In the genomic region with DNA sequence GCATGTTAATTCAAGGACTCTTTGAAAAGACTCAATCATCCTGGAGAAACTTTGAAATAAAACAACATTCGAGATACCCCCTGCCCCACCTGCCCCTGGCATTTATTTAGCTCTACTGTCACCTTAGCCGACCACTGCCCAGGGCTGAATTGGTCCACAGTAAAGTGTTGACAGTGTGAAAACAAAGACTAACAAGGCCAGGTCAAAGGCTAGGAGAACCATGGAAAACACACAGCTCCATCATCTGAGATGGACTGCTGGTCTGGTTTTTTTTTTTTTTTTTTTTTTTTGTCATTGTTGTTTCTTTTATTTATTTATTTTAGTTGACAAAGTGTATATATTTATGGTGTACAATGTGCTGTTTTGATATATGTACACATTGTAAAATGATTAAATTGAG, we compare ENCODE assay signal across 1 cellular context.
TF ChIP-seq lines count a peak whose summit lies in the region.

No MANE protein-coding gene starts in this region.

TF ChIP-seq in HepG2, 621 proteins besides CTCF, POLR2A, EP300 and RAD21 (continues in another document):
- TF ChIP-seq HNF4A (CRISPR knock-in tag; IDR thresholded peaks at IDR 0.05) = peak; percentile 28
- TF ChIP-seq, protein P1, sequence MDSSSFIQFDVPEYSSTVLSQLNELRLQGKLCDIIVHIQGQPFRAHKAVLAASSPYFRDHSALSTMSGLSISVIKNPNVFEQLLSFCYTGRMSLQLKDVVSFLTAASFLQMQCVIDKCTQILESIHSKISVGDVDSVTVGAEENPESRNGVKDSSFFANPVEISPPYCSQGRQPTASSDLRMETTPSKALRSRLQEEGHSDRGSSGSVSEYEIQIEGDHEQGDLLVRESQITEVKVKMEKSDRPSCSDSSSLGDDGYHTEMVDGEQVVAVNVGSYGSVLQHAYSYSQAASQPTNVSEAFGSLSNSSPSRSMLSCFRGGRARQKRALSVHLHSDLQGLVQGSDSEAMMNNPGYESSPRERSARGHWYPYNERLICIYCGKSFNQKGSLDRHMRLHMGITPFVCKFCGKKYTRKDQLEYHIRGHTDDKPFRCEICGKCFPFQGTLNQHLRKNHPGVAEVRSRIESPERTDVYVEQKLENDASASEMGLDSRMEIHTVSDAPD (CRISPR knock-in tag; IDR thresholded peaks at IDR 0.05) = no peak
- TF ChIP-seq GATAD2A (CRISPR knock-in tag; IDR thresholded peaks at IDR 0.05) = no peak
- TF ChIP-seq, protein P2, sequence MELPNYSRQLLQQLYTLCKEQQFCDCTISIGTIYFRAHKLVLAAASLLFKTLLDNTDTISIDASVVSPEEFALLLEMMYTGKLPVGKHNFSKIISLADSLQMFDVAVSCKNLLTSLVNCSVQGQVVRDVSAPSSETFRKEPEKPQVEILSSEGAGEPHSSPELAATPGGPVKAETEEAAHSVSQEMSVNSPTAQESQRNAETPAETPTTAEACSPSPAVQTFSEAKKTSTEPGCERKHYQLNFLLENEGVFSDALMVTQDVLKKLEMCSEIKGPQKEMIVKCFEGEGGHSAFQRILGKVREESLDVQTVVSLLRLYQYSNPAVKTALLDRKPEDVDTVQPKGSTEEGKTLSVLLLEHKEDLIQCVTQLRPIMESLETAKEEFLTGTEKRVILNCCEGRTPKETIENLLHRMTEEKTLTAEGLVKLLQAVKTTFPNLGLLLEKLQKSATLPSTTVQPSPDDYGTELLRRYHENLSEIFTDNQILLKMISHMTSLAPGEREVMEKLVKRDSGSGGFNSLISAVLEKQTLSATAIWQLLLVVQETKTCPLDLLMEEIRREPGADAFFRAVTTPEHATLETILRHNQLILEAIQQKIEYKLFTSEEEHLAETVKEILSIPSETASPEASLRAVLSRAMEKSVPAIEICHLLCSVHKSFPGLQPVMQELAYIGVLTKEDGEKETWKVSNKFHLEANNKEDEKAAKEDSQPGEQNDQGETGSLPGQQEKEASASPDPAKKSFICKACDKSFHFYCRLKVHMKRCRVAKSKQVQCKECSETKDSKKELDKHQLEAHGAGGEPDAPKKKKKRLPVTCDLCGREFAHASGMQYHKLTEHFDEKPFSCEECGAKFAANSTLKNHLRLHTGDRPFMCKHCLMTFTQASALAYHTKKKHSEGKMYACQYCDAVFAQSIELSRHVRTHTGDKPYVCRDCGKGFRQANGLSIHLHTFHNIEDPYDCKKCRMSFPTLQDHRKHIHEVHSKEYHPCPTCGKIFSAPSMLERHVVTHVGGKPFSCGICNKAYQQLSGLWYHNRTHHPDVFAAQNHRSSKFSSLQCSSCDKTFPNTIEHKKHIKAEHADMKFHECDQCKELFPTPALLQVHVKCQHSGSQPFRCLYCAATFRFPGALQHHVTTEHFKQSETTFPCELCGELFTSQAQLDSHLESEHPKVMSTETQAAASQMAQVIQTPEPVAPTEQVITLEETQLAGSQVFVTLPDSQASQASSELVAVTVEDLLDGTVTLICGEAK (IDR thresholded peaks at IDR 0.05) = 0 out of 2 replicates have a peak, but pooled peaks have one; percentile 15
- TF ChIP-seq, protein P2 (CRISPR knock-in tag; IDR thresholded peaks at IDR 0.05) = no peak; the same call in 1 of the 2 replicates
- no peak for TF ChIP-seq PRMT3 (CRISPR knock-in tag; IDR thresholded peaks at IDR 0.05; ENCODE audit: borderline replicate concordance, low read depth)
- no peak for TF ChIP-seq SMAD1 (CRISPR knock-in tag; IDR thresholded peaks at IDR 0.05; ENCODE audit: borderline replicate concordance, low read depth)
- TF ChIP-seq, protein P3, sequence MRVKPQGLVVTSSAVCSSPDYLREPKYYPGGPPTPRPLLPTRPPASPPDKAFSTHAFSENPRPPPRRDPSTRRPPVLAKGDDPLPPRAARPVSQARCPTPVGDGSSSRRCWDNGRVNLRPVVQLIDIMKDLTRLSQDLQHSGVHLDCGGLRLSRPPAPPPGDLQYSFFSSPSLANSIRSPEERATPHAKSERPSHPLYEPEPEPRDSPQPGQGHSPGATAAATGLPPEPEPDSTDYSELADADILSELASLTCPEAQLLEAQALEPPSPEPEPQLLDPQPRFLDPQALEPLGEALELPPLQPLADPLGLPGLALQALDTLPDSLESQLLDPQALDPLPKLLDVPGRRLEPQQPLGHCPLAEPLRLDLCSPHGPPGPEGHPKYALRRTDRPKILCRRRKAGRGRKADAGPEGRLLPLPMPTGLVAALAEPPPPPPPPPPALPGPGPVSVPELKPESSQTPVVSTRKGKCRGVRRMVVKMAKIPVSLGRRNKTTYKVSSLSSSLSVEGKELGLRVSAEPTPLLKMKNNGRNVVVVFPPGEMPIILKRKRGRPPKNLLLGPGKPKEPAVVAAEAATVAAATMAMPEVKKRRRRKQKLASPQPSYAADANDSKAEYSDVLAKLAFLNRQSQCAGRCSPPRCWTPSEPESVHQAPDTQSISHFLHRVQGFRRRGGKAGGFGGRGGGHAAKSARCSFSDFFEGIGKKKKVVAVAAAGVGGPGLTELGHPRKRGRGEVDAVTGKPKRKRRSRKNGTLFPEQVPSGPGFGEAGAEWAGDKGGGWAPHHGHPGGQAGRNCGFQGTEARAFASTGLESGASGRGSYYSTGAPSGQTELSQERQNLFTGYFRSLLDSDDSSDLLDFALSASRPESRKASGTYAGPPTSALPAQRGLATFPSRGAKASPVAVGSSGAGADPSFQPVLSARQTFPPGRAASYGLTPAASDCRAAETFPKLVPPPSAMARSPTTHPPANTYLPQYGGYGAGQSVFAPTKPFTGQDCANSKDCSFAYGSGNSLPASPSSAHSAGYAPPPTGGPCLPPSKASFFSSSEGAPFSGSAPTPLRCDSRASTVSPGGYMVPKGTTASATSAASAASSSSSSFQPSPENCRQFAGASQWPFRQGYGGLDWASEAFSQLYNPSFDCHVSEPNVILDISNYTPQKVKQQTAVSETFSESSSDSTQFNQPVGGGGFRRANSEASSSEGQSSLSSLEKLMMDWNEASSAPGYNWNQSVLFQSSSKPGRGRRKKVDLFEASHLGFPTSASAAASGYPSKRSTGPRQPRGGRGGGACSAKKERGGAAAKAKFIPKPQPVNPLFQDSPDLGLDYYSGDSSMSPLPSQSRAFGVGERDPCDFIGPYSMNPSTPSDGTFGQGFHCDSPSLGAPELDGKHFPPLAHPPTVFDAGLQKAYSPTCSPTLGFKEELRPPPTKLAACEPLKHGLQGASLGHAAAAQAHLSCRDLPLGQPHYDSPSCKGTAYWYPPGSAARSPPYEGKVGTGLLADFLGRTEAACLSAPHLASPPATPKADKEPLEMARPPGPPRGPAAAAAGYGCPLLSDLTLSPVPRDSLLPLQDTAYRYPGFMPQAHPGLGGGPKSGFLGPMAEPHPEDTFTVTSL (CRISPR knock-in tag; IDR thresholded peaks at IDR 0.05; ENCODE audit: borderline replicate concordance) = peak; percentile 26; the same call in 1 of the 2 replicates
- TF ChIP-seq, protein P4, sequence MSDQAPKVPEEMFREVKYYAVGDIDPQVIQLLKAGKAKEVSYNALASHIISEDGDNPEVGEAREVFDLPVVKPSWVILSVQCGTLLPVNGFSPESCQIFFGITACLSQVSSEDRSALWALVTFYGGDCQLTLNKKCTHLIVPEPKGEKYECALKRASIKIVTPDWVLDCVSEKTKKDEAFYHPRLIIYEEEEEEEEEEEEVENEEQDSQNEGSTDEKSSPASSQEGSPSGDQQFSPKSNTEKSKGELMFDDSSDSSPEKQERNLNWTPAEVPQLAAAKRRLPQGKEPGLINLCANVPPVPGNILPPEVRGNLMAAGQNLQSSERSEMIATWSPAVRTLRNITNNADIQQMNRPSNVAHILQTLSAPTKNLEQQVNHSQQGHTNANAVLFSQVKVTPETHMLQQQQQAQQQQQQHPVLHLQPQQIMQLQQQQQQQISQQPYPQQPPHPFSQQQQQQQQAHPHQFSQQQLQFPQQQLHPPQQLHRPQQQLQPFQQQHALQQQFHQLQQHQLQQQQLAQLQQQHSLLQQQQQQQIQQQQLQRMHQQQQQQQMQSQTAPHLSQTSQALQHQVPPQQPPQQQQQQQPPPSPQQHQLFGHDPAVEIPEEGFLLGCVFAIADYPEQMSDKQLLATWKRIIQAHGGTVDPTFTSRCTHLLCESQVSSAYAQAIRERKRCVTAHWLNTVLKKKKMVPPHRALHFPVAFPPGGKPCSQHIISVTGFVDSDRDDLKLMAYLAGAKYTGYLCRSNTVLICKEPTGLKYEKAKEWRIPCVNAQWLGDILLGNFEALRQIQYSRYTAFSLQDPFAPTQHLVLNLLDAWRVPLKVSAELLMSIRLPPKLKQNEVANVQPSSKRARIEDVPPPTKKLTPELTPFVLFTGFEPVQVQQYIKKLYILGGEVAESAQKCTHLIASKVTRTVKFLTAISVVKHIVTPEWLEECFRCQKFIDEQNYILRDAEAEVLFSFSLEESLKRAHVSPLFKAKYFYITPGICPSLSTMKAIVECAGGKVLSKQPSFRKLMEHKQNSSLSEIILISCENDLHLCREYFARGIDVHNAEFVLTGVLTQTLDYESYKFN (CRISPR knock-in tag; conservative IDR thresholded peaks at IDR 0.05) = no peak
- TF ChIP-seq HDAC1 (CRISPR knock-in tag; IDR thresholded peaks at IDR 0.05) = peak; percentile 28; the same call in 1 of the 2 replicates
- no peak for TF ChIP-seq KAT2B (IDR thresholded peaks at IDR 0.05; ENCODE audit: borderline replicate concordance, low read depth, low read length)
- TF ChIP-seq, protein P5, sequence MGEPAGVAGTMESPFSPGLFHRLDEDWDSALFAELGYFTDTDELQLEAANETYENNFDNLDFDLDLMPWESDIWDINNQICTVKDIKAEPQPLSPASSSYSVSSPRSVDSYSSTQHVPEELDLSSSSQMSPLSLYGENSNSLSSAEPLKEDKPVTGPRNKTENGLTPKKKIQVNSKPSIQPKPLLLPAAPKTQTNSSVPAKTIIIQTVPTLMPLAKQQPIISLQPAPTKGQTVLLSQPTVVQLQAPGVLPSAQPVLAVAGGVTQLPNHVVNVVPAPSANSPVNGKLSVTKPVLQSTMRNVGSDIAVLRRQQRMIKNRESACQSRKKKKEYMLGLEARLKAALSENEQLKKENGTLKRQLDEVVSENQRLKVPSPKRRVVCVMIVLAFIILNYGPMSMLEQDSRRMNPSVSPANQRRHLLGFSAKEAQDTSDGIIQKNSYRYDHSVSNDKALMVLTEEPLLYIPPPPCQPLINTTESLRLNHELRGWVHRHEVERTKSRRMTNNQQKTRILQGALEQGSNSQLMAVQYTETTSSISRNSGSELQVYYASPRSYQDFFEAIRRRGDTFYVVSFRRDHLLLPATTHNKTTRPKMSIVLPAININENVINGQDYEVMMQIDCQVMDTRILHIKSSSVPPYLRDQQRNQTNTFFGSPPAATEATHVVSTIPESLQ (CRISPR knock-in tag; conservative IDR thresholded peaks at IDR 0.05) = no peak
- TF ChIP-seq SOX5 (CRISPR knock-in tag; IDR thresholded peaks at IDR 0.05; ENCODE audit: borderline replicate concordance) = peak; percentile 43; the same call in 1 of the 2 replicates
- TF ChIP-seq, protein P6, sequence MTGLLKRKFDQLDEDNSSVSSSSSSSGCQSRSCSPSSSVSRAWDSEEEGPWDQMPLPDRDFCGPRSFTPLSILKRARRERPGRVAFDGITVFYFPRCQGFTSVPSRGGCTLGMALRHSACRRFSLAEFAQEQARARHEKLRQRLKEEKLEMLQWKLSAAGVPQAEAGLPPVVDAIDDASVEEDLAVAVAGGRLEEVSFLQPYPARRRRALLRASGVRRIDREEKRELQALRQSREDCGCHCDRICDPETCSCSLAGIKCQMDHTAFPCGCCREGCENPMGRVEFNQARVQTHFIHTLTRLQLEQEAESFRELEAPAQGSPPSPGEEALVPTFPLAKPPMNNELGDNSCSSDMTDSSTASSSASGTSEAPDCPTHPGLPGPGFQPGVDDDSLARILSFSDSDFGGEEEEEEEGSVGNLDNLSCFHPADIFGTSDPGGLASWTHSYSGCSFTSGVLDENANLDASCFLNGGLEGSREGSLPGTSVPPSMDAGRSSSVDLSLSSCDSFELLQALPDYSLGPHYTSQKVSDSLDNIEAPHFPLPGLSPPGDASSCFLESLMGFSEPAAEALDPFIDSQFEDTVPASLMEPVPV (CRISPR knock-in tag; IDR thresholded peaks at IDR 0.05) = no peak
- TF ChIP-seq, protein P7, sequence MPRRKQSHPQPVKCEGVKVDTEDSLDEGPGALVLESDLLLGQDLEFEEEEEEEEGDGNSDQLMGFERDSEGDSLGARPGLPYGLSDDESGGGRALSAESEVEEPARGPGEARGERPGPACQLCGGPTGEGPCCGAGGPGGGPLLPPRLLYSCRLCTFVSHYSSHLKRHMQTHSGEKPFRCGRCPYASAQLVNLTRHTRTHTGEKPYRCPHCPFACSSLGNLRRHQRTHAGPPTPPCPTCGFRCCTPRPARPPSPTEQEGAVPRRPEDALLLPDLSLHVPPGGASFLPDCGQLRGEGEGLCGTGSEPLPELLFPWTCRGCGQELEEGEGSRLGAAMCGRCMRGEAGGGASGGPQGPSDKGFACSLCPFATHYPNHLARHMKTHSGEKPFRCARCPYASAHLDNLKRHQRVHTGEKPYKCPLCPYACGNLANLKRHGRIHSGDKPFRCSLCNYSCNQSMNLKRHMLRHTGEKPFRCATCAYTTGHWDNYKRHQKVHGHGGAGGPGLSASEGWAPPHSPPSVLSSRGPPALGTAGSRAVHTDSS (CRISPR knock-in tag; conservative IDR thresholded peaks at IDR 0.05) = no peak
- no peak for TF ChIP-seq RFXANK (CRISPR knock-in tag; IDR thresholded peaks at IDR 0.05)
- no peak for TF ChIP-seq RCOR2 (CRISPR knock-in tag; IDR thresholded peaks at IDR 0.05)
- TF ChIP-seq, protein P8, sequence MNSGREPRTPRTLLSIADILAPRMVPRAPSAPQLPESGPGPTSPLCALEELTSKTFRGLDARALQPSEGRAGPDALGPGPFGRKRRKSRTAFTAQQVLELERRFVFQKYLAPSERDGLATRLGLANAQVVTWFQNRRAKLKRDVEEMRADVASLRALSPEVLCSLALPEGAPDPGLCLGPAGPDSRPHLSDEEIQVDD (CRISPR knock-in tag; IDR thresholded peaks at IDR 0.05; ENCODE audit: borderline replicate concordance) = no peak
- no peak for TF ChIP-seq TCF7L2 (IDR thresholded peaks at IDR 0.05; ENCODE audit: low read depth, low read length)
- no peak for TF ChIP-seq SMARCC2 (IDR thresholded peaks at IDR 0.05)
